ENCODE assay signal across 22 cellular contexts in the genomic region with DNA sequence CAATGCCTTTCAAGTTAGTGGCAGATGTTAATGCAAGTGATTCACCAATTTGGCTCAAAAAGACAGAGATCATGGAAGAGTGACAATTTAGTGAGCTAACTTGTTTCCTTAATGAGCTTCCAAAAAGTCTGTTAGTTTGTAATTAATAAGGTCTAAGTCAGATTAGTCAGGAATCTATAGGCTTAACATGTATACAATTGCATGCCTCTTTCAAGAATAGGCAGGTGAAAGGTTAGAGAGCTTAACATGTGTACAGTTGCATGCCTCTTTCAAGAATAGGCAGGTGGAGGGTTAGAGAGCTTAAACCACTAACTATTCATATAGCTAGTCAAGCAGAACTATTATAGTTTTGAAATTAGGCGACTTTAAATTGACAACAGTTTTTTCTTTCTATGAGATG.
"Had no signal": no experiment of that assay in that cellular context is flagged by ENCODE, and none has a peak within 500 bp of the region (broad histone marks: within the 10 kb centered on the region; RNA-seq: fewer than 3 reads in every experiment).

No MANE protein-coding gene starts in this region.

- H3K27ac Mint-ChIP-seq: activated naive CD8-positive, alpha-beta T cell; activated T-cell treated with anti-CD3 and anti-CD28 coated beads, Interleukin-2, amount 50 U/mL, for 72 hours; nephron; progenitor cell of endocrine pancreas; stimulated activated effector memory CD8-positive, alpha-beta T cell treated with anti-CD3 and anti-CD28 coated beads, Interleukin-12 subunit alpha, Interleukin-12 subunit beta, amount 100 ng/mL, for 72 hours; stimulated activated naive CD8-positive, alpha-beta T cell treated with anti-CD3 and anti-CD28 coated beads, Interleukin-15, Interleukin-2, amounts not matched to agents 100 ng/mL and 50 ng/mL, for 24 hours had no signal

- H3K36me3 Mint-ChIP-seq: activated naive CD8-positive, alpha-beta T cell; stimulated activated effector memory CD8-positive, alpha-beta T cell treated with anti-CD3 and anti-CD28 coated beads, Interleukin-12 subunit alpha, Interleukin-12 subunit beta, amount 100 ng/mL, for 72 hours had no signal

- H3K4me3 Mint-ChIP-seq: activated naive CD8-positive, alpha-beta T cell; activated T-cell treated with anti-CD3 and anti-CD28 coated beads, Interleukin-2, amount 50 U/mL, for 72 hours; nephron; stimulated activated effector memory CD8-positive, alpha-beta T cell treated with anti-CD3 and anti-CD28 coated beads, Interleukin-12 subunit alpha, Interleukin-12 subunit beta, amount 100 ng/mL, for 72 hours; stimulated activated naive CD8-positive, alpha-beta T cell treated with anti-CD3 and anti-CD28 coated beads, Interleukin-15, Interleukin-2, amounts not matched to agents 100 ng/mL and 50 ng/mL, for 24 hours had no signal

- H3K4me1 Mint-ChIP-seq: nephron; stimulated activated effector memory CD8-positive, alpha-beta T cell treated with anti-CD3 and anti-CD28 coated beads, Interleukin-12 subunit alpha, Interleukin-12 subunit beta, amount 100 ng/mL, for 72 hours had no signal

- H3K27me3 Mint-ChIP-seq: activated naive CD8-positive, alpha-beta T cell; progenitor cell of endocrine pancreas; stimulated activated naive CD8-positive, alpha-beta T cell treated with anti-CD3 and anti-CD28 coated beads, Interleukin-15, Interleukin-2, amounts not matched to agents 100 ng/mL and 50 ng/mL, for 24 hours had no signal

- DNase-seq: activated CD4-positive, alpha-beta T cell treated with anti-CD3 and anti-CD28 coated beads for 4 hours; activated CD4-positive, alpha-beta T cell treated with anti-CD3 and anti-CD28 coated beads, Interleukin-2, amount 50 U/mL, for 4 hours; activated naive CD4-positive, alpha-beta T cell treated with Interleukin-2 at 50 U/mL for 16 hours; activated T-cell treated with anti-CD3 and anti-CD28 coated beads for 4 hours; activated T-cell treated with anti-CD3 and anti-CD28 coated beads, Interleukin-2, amount 50 U/mL, for 72 hours; aorta; body of pancreas; dermis blood vessel endothelial cell; effector CD4-positive, alpha-beta T cell; gastrocnemius medialis; left cardiac atrium; left ventricle myocardium superior; ovary; right lobe of liver; stimulated activated CD4-positive, alpha-beta T cell treated with anti-CD3 and anti-CD28 coated beads, Interleukin-12 subunit alpha, Interleukin-12 subunit beta, amount 100 ng/mL, for 4 hours; stimulated activated CD4-positive, alpha-beta T cell treated with anti-CD3 and anti-CD28 coated beads, Interleukin-4, amount 100 ng/mL, for 24 hours; trophoblast cell had no signal
